ENCODE assay signal across 7 cellular contexts in the genomic region with DNA sequence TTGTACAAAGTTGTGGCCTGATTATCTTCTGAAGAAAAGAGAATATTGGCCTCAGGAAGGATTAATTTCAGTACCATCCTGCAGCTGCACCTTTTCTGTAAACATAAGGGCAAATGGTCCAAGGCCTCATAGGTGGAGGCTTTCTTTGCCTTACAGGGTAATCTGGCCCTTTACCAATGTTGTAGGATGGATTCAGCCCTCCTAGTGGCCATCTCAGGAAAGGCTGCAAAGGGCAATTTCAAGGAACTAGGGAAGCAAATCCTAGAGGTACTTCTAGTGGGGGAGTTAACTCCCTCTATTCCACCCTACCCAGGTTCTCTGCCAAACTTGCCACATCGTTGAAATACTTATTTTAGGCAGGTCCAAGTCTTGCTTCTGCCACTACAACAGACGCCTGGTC. TPM values are rescaled to one million over a fixed set of nuclear protein-coding genes. Genes with fewer than 3 reads are reported as not detected.
DNase-seq lines count a peak whose midpoint lies in the region; ATAC-seq, FAIRE-seq and TF ChIP-seq lines count a peak whose summit lies in the region.

No MANE protein-coding gene starts in this region.

- H3K27ac Mint-ChIP-seq in neural crest cell (ENCODE audit: unreplicated experiment) (no peak overlapping the region), mesothelial cell of epicardium (no peak overlapping the region)

- no peak for DNase-seq in GM12892 (ENCODE audit: insufficient read length)
- peak; percentile 11 to 22 for DNase-seq in cardiac fibroblast (ENCODE audit: low read depth in 2 of 2)
- DNase-seq in neural crest cell (ENCODE audit: low read depth, low spot score) = no peak
- DNase-seq in mesothelial cell of epicardium (ENCODE audit: low spot score in 2 of 2, unreplicated experiment in 2 of 2) = no peak
- no peak for DNase-seq in UCSD-AML1 (lab: John Stamatoyannopoulos, UW; ENCODE audit: unreplicated experiment)
- no peak for DNase-seq in KBM-7

- no peak for TF ChIP-seq POLR2A in GM12892 (IDR thresholded peaks at IDR 0.05; ENCODE audit: low read depth, low read length)

- H3K36me3 Mint-ChIP-seq in neural crest cell (ENCODE audit: low read depth) = no peaks in the 10 kb centered on the region
- no peaks in the 10 kb centered on the region for H3K36me3 Mint-ChIP-seq in mesothelial cell of epicardium

- no peaks in the 10 kb centered on the region for H3K27me3 Mint-ChIP-seq in neural crest cell (ENCODE audit: low read depth)
- H3K27me3 Mint-ChIP-seq in mesothelial cell of epicardium (ENCODE audit: low read depth) = no peaks in the 10 kb centered on the region

- H3K9me3 Mint-ChIP-seq in neural crest cell (no peaks in the 10 kb centered on the region), mesothelial cell of epicardium (no peaks in the 10 kb centered on the region)

- TF ChIP-seq CTCF in cardiac fibroblast (IDR thresholded peaks at IDR 0.05; ENCODE audit: low read depth, low read length) = peak; percentile 56
- TF ChIP-seq CTCF in neural crest cell (conservative IDR thresholded peaks at IDR 0.05) = peak; percentile 37
- TF ChIP-seq CTCF in mesothelial cell of epicardium (IDR thresholded peaks at IDR 0.05; ENCODE audit: unreplicated experiment) = no peak

- H3K4me1 Mint-ChIP-seq in neural crest cell (no peaks in the 10 kb centered on the region), mesothelial cell of epicardium (peaks cover 4% of the 10 kb centered on the region)

- no peak overlapping the region for H3K4me3 ChIP-seq in cardiac fibroblast (replicated peaks in 1 of 2; ENCODE audit: low read depth in 2 of 2, low read length in 2 of 2)

- peak; percentile 56 for ATAC-seq in HG03378 (IDR thresholded peaks at IDR 0.05; ENCODE audit: unreplicated experiment)

- H3K4me3 Mint-ChIP-seq in neural crest cell = no peak overlapping the region
- no peak overlapping the region for H3K4me3 Mint-ChIP-seq in mesothelial cell of epicardium

- in situ Hi-C loops in KBM-7 (cut with MboI; ENCODE audit: low pct_unique_long_range_greater_than_20kb, low sequenced_read_pairs) = no loop called here

- peak; percentile 17 for FAIRE-seq in GM12892 (lab: Jason Lieb, UNC)

RNA-seq across cellular contexts. Expression of gene UGT2B11, which starts 57.6 kb away (rescaled TPM):
- polyA plus RNA-seq in GM12892 (2012; ENCODE audit: missing spikeins) = not detected
- total RNA-seq in neural crest cell (not detected in 2 replicates), mesothelial cell of epicardium (not detected in 3 replicates)

Comparison
In these comparisons a context has a peak if more than half of its experiments do, and no peak if none do; other contexts are left out.
1. DNase-seq: peak in cardiac fibroblast (2 of 2); none in GM12892 (single experiment), neural crest cell (single experiment), mesothelial cell of epicardium (0 of 2), UCSD-AML1 (single experiment) and KBM-7 (single experiment).